ENCODE assay signal across 25 cellular contexts in genomic region chr12:51126297-51126696, GRCh38. TPM values are rescaled to one million over a fixed set of nuclear protein-coding genes. Genes with fewer than 3 reads are reported as not detected.
DNase-seq lines count a peak whose midpoint lies in the region; ATAC-seq, FAIRE-seq and TF ChIP-seq lines count a peak whose summit lies in the region.
"Had no signal": no experiment of that assay in that cellular context is flagged by ENCODE, and none has a peak within 500 bp of the region (broad histone marks: within the 10 kb centered on the region; RNA-seq: fewer than 3 reads in every experiment).

No MANE protein-coding gene starts in this region.

- H3K4me3 ChIP-seq in Loucy (ENCODE audit: low read length, poor library complexity, severe bottlenecking) (no peak overlapping the region), mammary epithelial cell (replicated peaks in 1 of 3; ENCODE audit: insufficient read depth in 1 of 3, low read depth in 2 of 3, low read length in 3 of 3) (no peak overlapping the region)
- H3K4me3 ChIP-seq: BLaER1 treated with 17β-estradiol and CSF1 and Interleukin-3, amounts not matched to agents 10 nM and 100 nM; MG63; SK-N-MC had no signal

- peak; percentile 21 for FAIRE-seq in GM19239 (lab: Jason Lieb, UNC)
- FAIRE-seq: D721Med, GM12891, GM18507, H54 had no signal

- no peaks in the 10 kb centered on the region for H3K27me3 ChIP-seq in Loucy (ENCODE audit: insufficient read depth, low read length, poor library complexity, severe bottlenecking)
- no peaks in the 10 kb centered on the region for H3K27me3 ChIP-seq in mammary epithelial cell (ENCODE audit: insufficient read depth, low read length)
- H3K27me3 ChIP-seq: BLaER1 treated with 17β-estradiol and CSF1 and Interleukin-3, amounts not matched to agents 10 nM and 100 nM; MG63 had no signal

- H3K4me2 ChIP-seq in Loucy (ENCODE audit: low read depth, low read length, poor library complexity, severe bottlenecking), result no peak overlapping the region
- peak overlapping the region; percentile 84 for H3K4me2 ChIP-seq in mammary epithelial cell (ENCODE audit: insufficient read depth, low read depth, low read length)

- H3K79me2 ChIP-seq in Loucy (ENCODE audit: insufficient read depth, low read length) (no peaks in the 10 kb centered on the region), mammary epithelial cell (ENCODE audit: insufficient read depth, low read length) (peaks cover 11% of the 10 kb centered on the region)

- dilution Hi-C loops in mammary epithelial cell (cut with HindIII; ENCODE audit: low sequenced_read_pairs), result no loop called here

- H3K9ac ChIP-seq in Loucy (ENCODE audit: low read depth, low read length, poor library complexity, severe bottlenecking) (no peak overlapping the region), mammary epithelial cell (ENCODE audit: insufficient read depth, low read length) (no peak overlapping the region)

- H3K9me2 ChIP-seq in Loucy (replicated peaks; ENCODE audit: low read depth, low read length), result no peaks in the 10 kb centered on the region

- no peak for ATAC-seq in esophagus mucosa
- ATAC-seq in HG02571 (IDR thresholded peaks at IDR 0.05; ENCODE audit: unreplicated experiment), result no peak
- ATAC-seq: Panc1, Right ventricle myocardium inferior had no signal

- H2AFZ ChIP-seq in Loucy (ENCODE audit: low read length), result 0 out of 2 replicates have a peak overlapping the region, but pooled peaks have one; percentile 39
- no peak overlapping the region for H2AFZ ChIP-seq in mammary epithelial cell (ENCODE audit: low read depth, low read length)

- 69% methylated on average over 2 of the region's 2 CpGs for WGBS in mammary epithelial cell (ENCODE audit: low coverage, missing lambda C conversion rate)

- no peaks in the 10 kb centered on the region for H3K9me3 ChIP-seq in Loucy (ENCODE audit: insufficient read depth, low read depth, low read length)
- no peaks in the 10 kb centered on the region for H3K9me3 ChIP-seq in mammary epithelial cell (replicated peaks; ENCODE audit: insufficient read depth, low read length)
- H3K9me3 ChIP-seq: BLaER1 treated with 17β-estradiol and CSF1 and Interleukin-3, amounts not matched to agents 10 nM and 100 nM; MG63 had no signal

- in situ Hi-C loops in mammary epithelial cell (cut with MboI; ENCODE audit: low sequenced_read_pairs in 2 of 2), result no loop called here

- no peak overlapping the region for H3K27ac ChIP-seq in mammary epithelial cell (ENCODE audit: insufficient read depth, low read depth, low read length)
- H3K27ac ChIP-seq: BLaER1 treated with 17β-estradiol and CSF1 and Interleukin-3, amounts not matched to agents 10 nM and 100 nM; SK-N-MC had no signal

- H3K36me3 ChIP-seq in Loucy (ENCODE audit: insufficient read depth, low read length), result no peaks in the 10 kb centered on the region
- H3K36me3 ChIP-seq in mammary epithelial cell (ENCODE audit: insufficient read depth, low read length), result peaks cover 4% of the 10 kb centered on the region
- H3K36me3 ChIP-seq: BLaER1 treated with 17β-estradiol and CSF1 and Interleukin-3, amounts not matched to agents 10 nM and 100 nM; MG63 had no signal

- CTCF ChIA-PET in mammary epithelial cell (lab: Charles Lee; ENCODE audit: low non-redundant PET), result no interaction called here

- no peaks in the 10 kb centered on the region for H3F3A ChIP-seq in Loucy (ENCODE audit: low read depth)

- H4K20me1 ChIP-seq in Loucy (ENCODE audit: insufficient read depth, low read length, poor library complexity, severe bottlenecking) (no peaks in the 10 kb centered on the region), mammary epithelial cell (ENCODE audit: insufficient read depth, low read length) (no peaks in the 10 kb centered on the region)
- H4K20me1 ChIP-seq: BLaER1 treated with 17β-estradiol and CSF1 and Interleukin-3, amounts not matched to agents 10 nM and 100 nM had no signal

- DNase-seq in GM19239 (ENCODE audit: insufficient read length, low spot score) (no peak), mammary epithelial cell (no peak), myocyte (ENCODE audit: low read depth) (peak; percentile 69), putamen (ENCODE audit: low spot score) (no peak)
- DNase-seq in activated naive CD4-positive, alpha-beta T cell (lab: John Stamatoyannopoulos, UW), result no peak
- DNase-seq: CD8-positive, alpha-beta memory T cell; KG1; MG63; NCI-H1092 treated with DMSO at 0.1 percent for 48 hours; NCI-H146; NCI-H2029 treated with DMSO at 0.1 percent for 48 hours; NCI-H2171; NCI-H446; NCI-H69 had no signal

- no TSS peak for BruUV-seq in mammary epithelial cell (replicated peaks; lab: Mats Ljungman, UMichigan)

- no peak for TF ChIP-seq CTCF in Loucy (conservative IDR thresholded peaks at IDR 0.05; ENCODE audit: low read length)
- TF ChIP-seq CTCF in mammary epithelial cell (conservative IDR thresholded peaks at IDR 0.05 in 1 of 2, IDR thresholded peaks at IDR 0.05 in 1 of 2; ENCODE audit: extremely low read depth in 1 of 2, insufficient read depth in 1 of 2, low read depth in 1 of 2, low read length in 2 of 2), result no peak

- intact Hi-C loops in mammary epithelial cell (cut with micrococcal nuclease), result loop anchor here (2.0 kb wide), 1 partner anchor 47 kb away; the partner anchor contains the start of gene TFCP2

- no peaks in the 10 kb centered on the region for H3K4me1 ChIP-seq in Loucy (ENCODE audit: insufficient read depth, low read length, poor library complexity, severe bottlenecking)
- H3K4me1 ChIP-seq in mammary epithelial cell (ENCODE audit: insufficient read depth, low read length), result peaks cover 13% of the 10 kb centered on the region

RNA-seq across cellular contexts. Expression of gene CSRNP2, which starts 42.9 kb away (rescaled TPM):
- total RNA-seq in mammary epithelial cell (10 to 100 TPM; 40.1 to 53.3 TPM), myocyte (33.5 and 40.0 TPM in 2 replicates), esophagus mucosa (12.2 TPM)
- polyA plus RNA-seq in mammary epithelial cell, result 13.2 TPM
- polyA minus RNA-seq in mammary epithelial cell, result 9.0 TPM
- 31.9 TPM for polyA plus RNA-seq in myocyte (2012)

RNA-seq across cellular contexts. Expression of gene TFCP2, which starts 46.6 kb away (rescaled TPM):
- total RNA-seq in mammary epithelial cell, result 10 to 100 TPM; 12.0 to 32.7 TPM
- 15.0 TPM for polyA plus RNA-seq in mammary epithelial cell
- 14.1 TPM for polyA minus RNA-seq in mammary epithelial cell
- 15.2 and 17.2 TPM in 2 replicates for total RNA-seq in myocyte
- 25.8 TPM for polyA plus RNA-seq in myocyte (2012)
- 19.0 TPM for total RNA-seq in esophagus mucosa
